Comparison of ENCODE assay signal across 1 cellular context in the genomic region with DNA sequence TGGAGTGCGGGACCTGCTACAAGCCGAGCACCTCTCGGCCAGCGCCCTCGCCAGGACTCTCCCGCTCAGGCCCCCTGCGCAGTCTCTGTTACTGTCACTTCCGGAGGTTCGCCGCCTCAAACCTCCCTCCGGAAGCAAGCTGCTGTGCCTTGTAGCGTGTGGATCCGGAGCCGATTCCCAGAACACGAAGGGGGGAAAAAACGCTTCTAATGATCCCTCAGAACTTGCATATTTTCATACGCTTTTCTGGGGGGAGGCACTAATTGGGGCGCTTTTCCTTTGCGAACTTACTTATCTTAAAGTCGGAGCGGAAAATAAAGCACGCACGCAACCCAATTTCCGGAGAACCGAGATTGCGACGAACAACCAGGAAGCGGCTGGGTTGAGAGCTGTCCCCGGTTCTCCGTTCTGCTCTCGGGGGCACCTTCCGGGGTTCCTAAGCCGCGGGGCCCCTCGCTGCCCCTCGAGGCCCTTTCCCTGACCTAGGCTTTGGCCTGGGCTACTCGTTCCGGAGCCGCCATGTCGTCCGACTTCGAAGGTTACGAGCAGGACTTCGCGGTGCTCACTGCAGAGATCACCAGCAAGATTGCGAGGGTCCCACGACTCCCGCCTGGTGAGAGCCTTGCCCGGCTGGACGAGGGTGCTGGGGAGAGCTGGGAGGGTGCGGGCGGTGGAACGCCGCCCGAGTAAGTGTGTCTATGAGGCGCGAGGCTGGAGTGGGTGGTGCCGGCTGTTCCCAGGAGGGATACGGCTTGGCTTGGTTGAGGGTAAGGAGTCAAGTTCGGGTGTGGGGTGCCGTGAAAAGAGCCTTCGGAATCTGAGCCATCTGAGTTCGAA.
TF ChIP-seq lines count a peak whose summit lies in the region.

Gene VTI1A, plus strand, starts transcription at position 361 of the 837 bp plus-strand sequence. Its CDS starts 159 bp downstream, at position 520.
A gene with protein sequence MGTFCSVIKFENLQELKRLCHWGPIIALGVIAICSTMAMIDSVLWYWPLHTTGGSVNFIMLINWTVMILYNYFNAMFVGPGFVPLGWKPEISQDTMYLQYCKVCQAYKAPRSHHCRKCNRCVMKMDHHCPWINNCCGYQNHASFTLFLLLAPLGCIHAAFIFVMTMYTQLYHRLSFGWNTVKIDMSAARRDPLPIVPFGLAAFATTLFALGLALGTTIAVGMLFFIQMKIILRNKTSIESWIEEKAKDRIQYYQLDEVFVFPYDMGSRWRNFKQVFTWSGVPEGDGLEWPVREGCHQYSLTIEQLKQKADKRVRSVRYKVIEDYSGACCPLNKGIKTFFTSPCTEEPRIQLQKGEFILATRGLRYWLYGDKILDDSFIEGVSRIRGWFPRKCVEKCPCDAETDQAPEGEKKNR (minus strand): TSS at position 60 of the 837 bp plus-strand sequence. CDS start 1,478 bp downstream, outside the sequence.

TF ChIP-seq in HEK293, 187 proteins besides CTCF, POLR2A, EP300 and RAD21 (continued from another document and continues in another):
- peak; percentile 77; the same call in 1 of the 2 replicates for TF ChIP-seq KLF17 (tag by site-specific recombination; IDR thresholded peaks at IDR 0.05)
- 0 out of 2 replicates have a peak, but pooled peaks have one; percentile 83 for TF ChIP-seq GLI4 (tag by site-specific recombination; IDR thresholded peaks at IDR 0.05)
- peak; percentile 91 for TF ChIP-seq ZNF341 (tag by site-specific recombination; IDR thresholded peaks at IDR 0.05; ENCODE audit: low read depth)
- TF ChIP-seq ZNF223 (tag by site-specific recombination; IDR thresholded peaks at IDR 0.05), result no peak
- TF ChIP-seq ZNF391 (tag by site-specific recombination; IDR thresholded peaks at IDR 0.05; ENCODE audit: borderline replicate concordance, low read depth), result peak; percentile 87; the same call in 1 of the 2 replicates
- TF ChIP-seq ZNF514 (tag by site-specific recombination; IDR thresholded peaks at IDR 0.05), result no peak
- peak; percentile 85; the same call in 1 of the 2 replicates for TF ChIP-seq ZNF580 (tag by site-specific recombination; IDR thresholded peaks at IDR 0.05)
- peak; percentile 82 for TF ChIP-seq YY1 (tag by site-specific recombination; IDR thresholded peaks at IDR 0.05)
- TF ChIP-seq ZNF335 (tag by site-specific recombination; conservative IDR thresholded peaks at IDR 0.05), result peak; percentile 92
- peak; percentile 67 for TF ChIP-seq ZBTB10 (tag by site-specific recombination; IDR thresholded peaks at IDR 0.05)
- peak; percentile 100 for TF ChIP-seq ZBTB11 (tag by site-specific recombination; conservative IDR thresholded peaks at IDR 0.05; ENCODE audit: low read depth)
- TF ChIP-seq, protein P1, sequence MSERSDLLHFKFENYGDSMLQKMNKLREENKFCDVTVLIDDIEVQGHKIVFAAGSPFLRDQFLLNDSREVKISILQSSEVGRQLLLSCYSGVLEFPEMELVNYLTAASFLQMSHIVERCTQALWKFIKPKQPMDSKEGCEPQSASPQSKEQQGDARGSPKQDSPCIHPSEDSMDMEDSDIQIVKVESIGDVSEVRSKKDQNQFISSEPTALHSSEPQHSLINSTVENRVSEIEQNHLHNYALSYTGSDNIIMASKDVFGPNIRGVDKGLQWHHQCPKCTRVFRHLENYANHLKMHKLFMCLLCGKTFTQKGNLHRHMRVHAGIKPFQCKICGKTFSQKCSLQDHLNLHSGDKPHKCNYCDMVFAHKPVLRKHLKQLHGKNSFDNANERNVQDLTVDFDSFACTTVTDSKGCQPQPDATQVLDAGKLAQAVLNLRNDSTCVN (tag by site-specific recombination; optimal IDR thresholded peaks at IDR 0.05), result peak; percentile 29
- no peak for TF ChIP-seq ZNF174 (tag by site-specific recombination; IDR thresholded peaks at IDR 0.05)
- peak; percentile 90 for TF ChIP-seq ZSCAN18 (tag by site-specific recombination; IDR thresholded peaks at IDR 0.05)
- TF ChIP-seq ZNF121 (tag by site-specific recombination; IDR thresholded peaks at IDR 0.05), result no peak
- peak; percentile 41; the same call in 1 of the 2 replicates for TF ChIP-seq KLF9 (tag by site-specific recombination; IDR thresholded peaks at IDR 0.05; ENCODE audit: low read depth)
- TF ChIP-seq IKZF3 (tag by site-specific recombination; IDR thresholded peaks at IDR 0.05), result no peak
- peak; percentile 97; the same call in 1 of the 2 replicates for TF ChIP-seq ZNF2 (tag by site-specific recombination; IDR thresholded peaks at IDR 0.05)
- peak; percentile 63 for TF ChIP-seq KLF1 (tag by site-specific recombination; IDR thresholded peaks at IDR 0.05)
- TF ChIP-seq ELK4 (IDR thresholded peaks at IDR 0.05; ENCODE audit: borderline replicate concordance, low read depth, low read length), result peak; percentile 80; the same call in 1 of the 2 replicates
- TF ChIP-seq ZNF175 (tag by site-specific recombination; IDR thresholded peaks at IDR 0.05), result no peak
- peak; percentile 86 for TF ChIP-seq ZNF518A (tag by site-specific recombination; conservative IDR thresholded peaks at IDR 0.05; ENCODE audit: low read depth)
- peak; percentile 89 for TF ChIP-seq GLIS1 (tag by site-specific recombination; IDR thresholded peaks at IDR 0.05)
- TF ChIP-seq ZEB2 (tag by site-specific recombination; IDR thresholded peaks at IDR 0.05), result peak; percentile 78
- TF ChIP-seq ZNF266 (tag by site-specific recombination; IDR thresholded peaks at IDR 0.05; ENCODE audit: low read depth), result no peak
- TF ChIP-seq ZNF558 (tag by site-specific recombination; IDR thresholded peaks at IDR 0.05), result 0 out of 2 replicates have a peak, but pooled peaks have one; percentile 67
- peak; percentile 67; the same call in 1 of the 2 replicates for TF ChIP-seq KLF7 (tag by site-specific recombination; IDR thresholded peaks at IDR 0.05; ENCODE audit: borderline replicate concordance)
- TF ChIP-seq ZNF37A (tag by site-specific recombination; IDR thresholded peaks at IDR 0.05), result no peak
- TF ChIP-seq KLF8 (tag by site-specific recombination; IDR thresholded peaks at IDR 0.05), result peak; percentile 77
- TF ChIP-seq, protein P2, sequence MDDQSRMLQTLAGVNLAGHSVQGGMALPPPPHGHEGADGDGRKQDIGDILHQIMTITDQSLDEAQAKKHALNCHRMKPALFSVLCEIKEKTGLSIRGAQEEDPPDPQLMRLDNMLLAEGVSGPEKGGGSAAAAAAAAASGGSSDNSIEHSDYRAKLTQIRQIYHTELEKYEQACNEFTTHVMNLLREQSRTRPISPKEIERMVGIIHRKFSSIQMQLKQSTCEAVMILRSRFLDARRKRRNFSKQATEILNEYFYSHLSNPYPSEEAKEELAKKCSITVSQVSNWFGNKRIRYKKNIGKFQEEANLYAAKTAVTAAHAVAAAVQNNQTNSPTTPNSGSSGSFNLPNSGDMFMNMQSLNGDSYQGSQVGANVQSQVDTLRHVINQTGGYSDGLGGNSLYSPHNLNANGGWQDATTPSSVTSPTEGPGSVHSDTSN (CRISPR knock-in tag; IDR thresholded peaks at IDR 0.05), result peak; percentile 33; the same call in 1 of the 2 replicates
- TF ChIP-seq ZNF677 (tag by site-specific recombination; IDR thresholded peaks at IDR 0.05), result no peak
- TF ChIP-seq GLIS2 (tag by site-specific recombination; IDR thresholded peaks at IDR 0.05), result peak; percentile 88
